ENCODE assay signal across 21 cellular contexts in the genomic region with DNA sequence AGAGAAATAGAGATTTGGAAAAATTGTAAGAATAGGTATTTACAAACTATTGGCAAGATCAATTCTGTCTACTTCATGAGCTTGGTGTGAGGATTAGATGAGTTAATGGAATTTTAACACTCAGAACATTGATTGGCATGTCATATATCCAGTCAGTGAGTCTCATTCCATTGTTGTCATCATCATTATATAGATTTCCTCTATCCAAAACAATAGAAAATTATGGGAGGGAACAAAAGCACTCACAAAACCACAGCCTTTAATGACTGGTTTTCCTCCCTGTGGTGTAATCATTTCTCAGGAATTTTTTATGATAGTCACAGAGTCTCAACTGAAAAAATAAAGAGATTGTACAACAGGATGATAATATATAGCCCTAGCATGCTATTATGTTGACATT. TPM values are rescaled to one million over a fixed set of nuclear protein-coding genes. Genes with fewer than 3 reads are reported as not detected.
A peak's percentile ranks its signal among the peaks of the same experiment; 100 is the strongest.
DNase-seq lines count a peak whose midpoint lies in the region; ATAC-seq and TF ChIP-seq lines count a peak whose summit lies in the region.
"Had no signal": no experiment of that assay in that cellular context is flagged by ENCODE, and none has a peak within 500 bp of the region (broad histone marks: within the 10 kb centered on the region; RNA-seq: fewer than 3 reads in every experiment).

No MANE protein-coding gene starts in this region.

- peak; percentile 45 for DNase-seq in AG08395 (ENCODE audit: low spot score)
- DNase-seq in RWPE2 (ENCODE audit: low spot score) = no peak
- peak; percentile 71 for DNase-seq in fibroblast of pulmonary artery (ENCODE audit: low read depth)
- no peak for DNase-seq in SW 1271 (lab: John Stamatoyannopoulos, UW)
- DNase-seq in hippocampal formation (lab: John Stamatoyannopoulos, UW) = no peak
- DNase-seq in NCI-H524 treated with DMSO at 0.1 percent for 48 hours (lab: John Stamatoyannopoulos, UW) = no peak
- no peak for DNase-seq in activated T-helper 2 cell treated with anti-CD3 and anti-CD28 coated beads, Interferon-gamma antibody, Interleukin-2, Interleukin-4, amounts not matched to agents 10 μg/mL and 5 μg/mL and 100 μg/mL, durations not matched to agents 14 hours and 24 hours and 36 hours (ENCODE audit: low spot score)
- DNase-seq: activated CD4-positive, alpha-beta T cell treated with anti-CD3 and anti-CD28 coated beads for 4 hours; activated CD8-positive, alpha-beta memory T cell treated with anti-CD3 and anti-CD28 coated beads, Interleukin-2, amount 50 U/mL, for 48 hours; activated naive CD4-positive, alpha-beta T cell treated with anti-CD3 and anti-CD28 coated beads for 36 hours; effector memory CD4-positive, alpha-beta T cell; immature natural killer cell; natural killer cell; NCI-H2107; SHP77 had no signal

- peak; percentile 58; the same call in 2 of the 3 replicates for ATAC-seq in RWPE2 (ENCODE audit: low read depth)
- ATAC-seq: gastroesophageal sphincter, natural killer cell had no signal

- no peaks in the 10 kb centered on the region for H3K27me3 ChIP-seq in RWPE2 (ENCODE audit: insufficient read depth, poor library complexity, severe bottlenecking)
- H3K27me3 ChIP-seq: cardiac muscle cell, gastroesophageal sphincter had no signal

- H3K4me3 Mint-ChIP-seq in activated T-helper 2 cell treated with anti-CD3 and anti-CD28 coated beads, Interferon-gamma antibody, Interleukin-2, Interleukin-4, amounts not matched to agents 10 μg/mL and 5 μg/mL and 100 μg/mL, durations not matched to agents 14 hours and 24 hours and 36 hours (ENCODE audit: low read depth) = no peak overlapping the region
- H3K4me3 Mint-ChIP-seq: activated naive CD4-positive, alpha-beta T cell treated with anti-CD3 and anti-CD28 coated beads for 36 hours; immature natural killer cell; memory B cell; natural killer cell; stimulated activated naive CD8-positive, alpha-beta T cell treated with anti-CD3 and anti-CD28 coated beads, Interleukin-15, Interleukin-2, amounts not matched to agents 100 ng/mL and 50 ng/mL, for 24 hours had no signal

- no peaks in the 10 kb centered on the region for H3K4me1 ChIP-seq in HEK293 (ENCODE audit: control insufficient read depth, insufficient read depth, low read length)
- no peaks in the 10 kb centered on the region for H3K4me1 ChIP-seq in RWPE2 (ENCODE audit: insufficient read depth, poor library complexity, severe bottlenecking)
- H3K4me1 ChIP-seq: gastroesophageal sphincter, prostate gland had no signal

- peaks cover 56% of the 10 kb centered on the region for H3K36me3 Mint-ChIP-seq in activated T-helper 2 cell treated with anti-CD3 and anti-CD28 coated beads, Interferon-gamma antibody, Interleukin-2, Interleukin-4, amounts not matched to agents 10 μg/mL and 5 μg/mL and 100 μg/mL, durations not matched to agents 14 hours and 24 hours and 36 hours (ENCODE audit: low read depth)

- H3K9me3 Mint-ChIP-seq in activated T-helper 2 cell treated with anti-CD3 and anti-CD28 coated beads, Interferon-gamma antibody, Interleukin-2, Interleukin-4, amounts not matched to agents 10 μg/mL and 5 μg/mL and 100 μg/mL, durations not matched to agents 14 hours and 24 hours and 36 hours = no peaks in the 10 kb centered on the region
- H3K9me3 Mint-ChIP-seq: activated naive CD4-positive, alpha-beta T cell treated with anti-CD3 and anti-CD28 coated beads for 36 hours; immature natural killer cell; memory B cell; natural killer cell; stimulated activated naive CD8-positive, alpha-beta T cell treated with anti-CD3 and anti-CD28 coated beads, Interleukin-15, Interleukin-2, amounts not matched to agents 100 ng/mL and 50 ng/mL, for 24 hours had no signal

- H3K9me3 ChIP-seq in HEK293 (ENCODE audit: control insufficient read depth, insufficient read depth, low read depth, low read length) = no peaks in the 10 kb centered on the region
- no peaks in the 10 kb centered on the region for H3K9me3 ChIP-seq in RWPE2 (ENCODE audit: severe bottlenecking)
- H3K9me3 ChIP-seq: gastroesophageal sphincter, prostate gland had no signal

- CTCF ChIA-PET in HEK293 (lab: Yijun Ruan, JAX) = no interaction called here

- intact Hi-C loops in activated T-helper 2 cell treated with anti-CD3 and anti-CD28 coated beads, Interferon-gamma antibody, Interleukin-2, Interleukin-4, amounts not matched to agents 10 μg/mL and 5 μg/mL and 100 μg/mL, durations not matched to agents 14 hours and 24 hours and 36 hours (cut with micrococcal nuclease) = no loop called here

- TF ChIP-seq CTCF in HEK293 (tag by site-specific recombination; IDR thresholded peaks at IDR 0.05) = no peak
- no peak for TF ChIP-seq CTCF in RWPE2 (IDR thresholded peaks at IDR 0.05; ENCODE audit: poor library complexity, severe bottlenecking)
- TF ChIP-seq CTCF in fibroblast of pulmonary artery (IDR thresholded peaks at IDR 0.05; ENCODE audit: low read length, missing control alignments) = no peak

- no peaks in the 10 kb centered on the region for H3K27me3 Mint-ChIP-seq in activated T-helper 2 cell treated with anti-CD3 and anti-CD28 coated beads, Interferon-gamma antibody, Interleukin-2, Interleukin-4, amounts not matched to agents 10 μg/mL and 5 μg/mL and 100 μg/mL, durations not matched to agents 14 hours and 24 hours and 36 hours (ENCODE audit: low read depth)
- H3K27me3 Mint-ChIP-seq: memory B cell; stimulated activated naive CD8-positive, alpha-beta T cell treated with anti-CD3 and anti-CD28 coated beads, Interleukin-15, Interleukin-2, amounts not matched to agents 100 ng/mL and 50 ng/mL, for 24 hours had no signal

- H3K4me3 ChIP-seq in HEK293 (ENCODE audit: low read depth, low read length) = no peak overlapping the region
- H3K4me3 ChIP-seq in RWPE2 (ENCODE audit: severe bottlenecking) = no peak overlapping the region
- H3K4me3 ChIP-seq in fibroblast of pulmonary artery (replicated peaks; ENCODE audit: low read depth, low read length) = no peak overlapping the region
- H3K4me3 ChIP-seq: cardiac muscle cell, gastroesophageal sphincter, prostate gland had no signal

- H3K36me3 ChIP-seq in HEK293 (ENCODE audit: control insufficient read depth in 2 of 2, insufficient read depth in 1 of 2, low read length in 2 of 2) = peaks cover 0 to 5% of the 10 kb centered on the region in 2 experiments; a peak in 1 of 3 replicates
- H3K36me3 ChIP-seq in RWPE2 (ENCODE audit: low read depth) = peaks cover 65% of the 10 kb centered on the region
- H3K36me3 ChIP-seq: cardiac muscle cell, prostate gland had no signal

- H3K27ac ChIP-seq in HEK293 (ENCODE audit: extremely low read depth, low read depth, low read length) (no peak overlapping the region), RWPE2 (ENCODE audit: poor library complexity, severe bottlenecking) (no peak overlapping the region)
- H3K27ac ChIP-seq: cardiac muscle cell, gastroesophageal sphincter, prostate gland had no signal

- peaks cover 10% of the 10 kb centered on the region for H3K4me1 Mint-ChIP-seq in activated T-helper 2 cell treated with anti-CD3 and anti-CD28 coated beads, Interferon-gamma antibody, Interleukin-2, Interleukin-4, amounts not matched to agents 10 μg/mL and 5 μg/mL and 100 μg/mL, durations not matched to agents 14 hours and 24 hours and 36 hours (ENCODE audit: low read depth)
- H3K4me1 Mint-ChIP-seq: immature natural killer cell had no signal

- H3K27ac Mint-ChIP-seq in activated T-helper 2 cell treated with anti-CD3 and anti-CD28 coated beads, Interferon-gamma antibody, Interleukin-2, Interleukin-4, amounts not matched to agents 10 μg/mL and 5 μg/mL and 100 μg/mL, durations not matched to agents 14 hours and 24 hours and 36 hours = no peak overlapping the region
- H3K27ac Mint-ChIP-seq: activated naive CD4-positive, alpha-beta T cell treated with anti-CD3 and anti-CD28 coated beads for 36 hours; immature natural killer cell; memory B cell; natural killer cell; stimulated activated naive CD8-positive, alpha-beta T cell treated with anti-CD3 and anti-CD28 coated beads, Interleukin-15, Interleukin-2, amounts not matched to agents 100 ng/mL and 50 ng/mL, for 24 hours had no signal

- POLR2A ChIA-PET in HEK293 (lab: Yijun Ruan, JAX) = no interaction called here

TF ChIP-seq in HEK293, 187 proteins besides CTCF, POLR2A, EP300 and RAD21:
- TF ChIP-seq KLF7 (tag by site-specific recombination; IDR thresholded peaks at IDR 0.05; ENCODE audit: borderline replicate concordance) (no peak), SP7 (tag by site-specific recombination; IDR thresholded peaks at IDR 0.05) (peak; percentile 63), WT1 (tag by site-specific recombination; IDR thresholded peaks at IDR 0.05) (peak; percentile 21; the same call in 1 of the 2 replicates), ZNF791 (tag by site-specific recombination; IDR thresholded peaks at IDR 0.05) (no peak)
- TF ChIP-seq, protein P1, sequence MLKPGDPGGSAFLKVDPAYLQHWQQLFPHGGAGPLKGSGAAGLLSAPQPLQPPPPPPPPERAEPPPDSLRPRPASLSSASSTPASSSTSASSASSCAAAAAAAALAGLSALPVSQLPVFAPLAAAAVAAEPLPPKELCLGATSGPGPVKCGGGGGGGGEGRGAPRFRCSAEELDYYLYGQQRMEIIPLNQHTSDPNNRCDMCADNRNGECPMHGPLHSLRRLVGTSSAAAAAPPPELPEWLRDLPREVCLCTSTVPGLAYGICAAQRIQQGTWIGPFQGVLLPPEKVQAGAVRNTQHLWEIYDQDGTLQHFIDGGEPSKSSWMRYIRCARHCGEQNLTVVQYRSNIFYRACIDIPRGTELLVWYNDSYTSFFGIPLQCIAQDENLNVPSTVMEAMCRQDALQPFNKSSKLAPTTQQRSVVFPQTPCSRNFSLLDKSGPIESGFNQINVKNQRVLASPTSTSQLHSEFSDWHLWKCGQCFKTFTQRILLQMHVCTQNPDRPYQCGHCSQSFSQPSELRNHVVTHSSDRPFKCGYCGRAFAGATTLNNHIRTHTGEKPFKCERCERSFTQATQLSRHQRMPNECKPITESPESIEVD (tag by site-specific recombination; IDR thresholded peaks at IDR 0.05) = 0 out of 2 replicates have a peak, but pooled peaks have one; percentile 13
TF ChIP-seq in HEK293: peak in this region for 3.

RNA-seq across cellular contexts. Expression of a gene that starts 21.1 kb away (rescaled TPM):
- total RNA-seq in activated T-helper 2 cell treated with anti-CD3 and anti-CD28 coated beads, Interferon-gamma antibody, Interleukin-2, Interleukin-4, amounts not matched to agents 10 μg/mL and 5 μg/mL and 100 μg/mL, durations not matched to agents 14 hours and 24 hours and 36 hours = 30.1 and 32.2 TPM in 2 replicates

RNA-seq across cellular contexts. Expression of a gene that starts 51.0 kb away (rescaled TPM):
- 17.6 and 17.8 TPM in 2 replicates for total RNA-seq in activated T-helper 2 cell treated with anti-CD3 and anti-CD28 coated beads, Interferon-gamma antibody, Interleukin-2, Interleukin-4, amounts not matched to agents 10 μg/mL and 5 μg/mL and 100 μg/mL, durations not matched to agents 14 hours and 24 hours and 36 hours
- total RNA-seq: cardiac muscle cell, gastroesophageal sphincter had no signal

Comparison
In these comparisons a context has a peak if more than half of its experiments do, and no peak if none do; other contexts are left out.
1. DNase-seq: peak in AG08395 (single experiment) and fibroblast of pulmonary artery (single experiment); none in RWPE2 (single experiment), SW 1271 (0 of 2), hippocampal formation (0 of 2), NCI-H524 treated with DMSO at 0.1 percent for 48 hours (single experiment) and activated T-helper 2 cell treated with anti-CD3 and anti-CD28 coated beads, Interferon-gamma antibody, Interleukin-2, Interleukin-4, amounts not matched to agents 10 μg/mL and 5 μg/mL and 100 μg/mL, durations not matched to agents 14 hours and 24 hours and 36 hours (single experiment).